In genomic region chr3:76631251-76631650, GRCh38 we compare ENCODE assay signal across 3 cellular contexts.
"Had no signal": no experiment of that assay in that cellular context is flagged by ENCODE, and none has a peak within 500 bp of the region (broad histone marks: within the 10 kb centered on the region; RNA-seq: fewer than 3 reads in every experiment).

No MANE protein-coding gene starts in this region.

- ATAC-seq: GM12878 had no signal

- DNase-seq: GDM1, GF-D8 had no signal
